Comparison of ENCODE assay signal across 8 cellular contexts in the genomic region with DNA sequence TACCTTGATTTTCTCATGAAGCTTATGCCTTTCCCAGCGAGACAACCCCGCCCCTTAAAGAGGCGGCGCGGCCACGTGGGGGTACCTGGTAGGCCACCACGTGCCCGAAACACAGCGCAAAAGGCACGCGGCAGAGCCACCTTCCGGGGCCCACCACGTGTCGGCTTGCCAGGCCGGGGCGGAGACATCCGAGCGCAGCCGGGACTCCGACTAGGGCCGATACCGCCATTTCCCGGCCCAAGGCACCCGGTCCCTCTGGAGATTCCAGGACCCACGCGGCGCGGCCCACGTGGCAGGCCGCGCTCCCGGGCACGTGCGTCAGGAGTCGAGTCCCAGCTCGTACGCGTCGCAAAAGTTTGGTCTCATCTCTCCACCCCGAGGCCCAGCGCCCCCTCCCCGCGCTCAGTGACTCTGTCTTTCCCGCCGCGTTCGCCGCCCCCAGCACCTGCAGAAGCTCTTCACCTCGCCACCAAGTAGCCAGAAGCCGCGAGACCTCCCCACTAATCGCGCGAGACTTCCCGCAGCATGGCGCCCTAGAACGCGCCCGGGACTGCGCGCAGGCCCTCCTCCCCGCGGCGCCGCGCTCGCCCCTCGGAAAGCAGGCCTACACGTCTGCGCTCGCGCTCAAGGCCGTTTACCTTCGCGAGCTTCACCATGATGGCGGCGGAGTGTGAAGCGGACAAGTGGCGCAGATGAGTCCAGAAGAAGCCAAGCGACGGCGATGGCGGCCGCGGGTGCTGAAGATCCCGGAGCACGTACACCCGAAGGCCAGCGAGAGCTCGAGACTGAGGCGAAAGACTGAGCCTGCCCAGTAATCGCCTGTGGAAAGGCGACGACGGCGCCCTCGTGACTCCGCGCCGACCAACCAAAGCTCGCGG. TPM values are rescaled to one million over a fixed set of nuclear protein-coding genes. Genes with fewer than 3 reads are reported as not detected.
A peak's percentile ranks its signal among the peaks of the same experiment; 100 is the strongest.
DNase-seq lines count a peak whose midpoint lies in the region; ATAC-seq, FAIRE-seq and TF ChIP-seq lines count a peak whose summit lies in the region.

A gene with protein sequence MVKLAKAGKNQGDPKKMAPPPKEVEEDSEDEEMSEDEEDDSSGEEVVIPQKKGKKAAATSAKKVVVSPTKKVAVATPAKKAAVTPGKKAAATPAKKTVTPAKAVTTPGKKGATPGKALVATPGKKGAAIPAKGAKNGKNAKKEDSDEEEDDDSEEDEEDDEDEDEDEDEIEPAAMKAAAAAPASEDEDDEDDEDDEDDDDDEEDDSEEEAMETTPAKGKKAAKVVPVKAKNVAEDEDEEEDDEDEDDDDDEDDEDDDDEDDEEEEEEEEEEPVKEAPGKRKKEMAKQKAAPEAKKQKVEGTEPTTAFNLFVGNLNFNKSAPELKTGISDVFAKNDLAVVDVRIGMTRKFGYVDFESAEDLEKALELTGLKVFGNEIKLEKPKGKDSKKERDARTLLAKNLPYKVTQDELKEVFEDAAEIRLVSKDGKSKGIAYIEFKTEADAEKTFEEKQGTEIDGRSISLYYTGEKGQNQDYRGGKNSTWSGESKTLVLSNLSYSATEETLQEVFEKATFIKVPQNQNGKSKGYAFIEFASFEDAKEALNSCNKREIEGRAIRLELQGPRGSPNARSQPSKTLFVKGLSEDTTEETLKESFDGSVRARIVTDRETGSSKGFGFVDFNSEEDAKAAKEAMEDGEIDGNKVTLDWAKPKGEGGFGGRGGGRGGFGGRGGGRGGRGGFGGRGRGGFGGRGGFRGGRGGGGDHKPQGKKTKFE (minus strand): TSS at position 787 of the 878 bp plus-strand sequence. CDS start 131 bp downstream, at position 656.

- H3K9me3 ChIP-seq in adrenal gland (replicated peaks in 1 of 3) (no peaks in the 10 kb centered on the region), right atrium auricular region (no peaks in the 10 kb centered on the region)

- intact Hi-C loops in adrenal gland (cut with DNase I) = no loop called here

- TF ChIP-seq POLR2A in GM12891 (IDR thresholded peaks at IDR 0.05; ENCODE audit: low read depth, low read length) (peak; percentile 99), adrenal gland (IDR thresholded peaks at IDR 0.05) (peak; percentile 98 to 99)

- peak; percentile 88 for ATAC-seq in HG02763 (IDR thresholded peaks at IDR 0.05; ENCODE audit: unreplicated experiment)

- no peak for FAIRE-seq in GM12891 (lab: Jason Lieb, UNC)

- TF ChIP-seq CTCF in adrenal gland (IDR thresholded peaks at IDR 0.05) = no peak
- no peak for TF ChIP-seq CTCF in right atrium auricular region (IDR thresholded peaks at IDR 0.05)
- no peak for TF ChIP-seq CTCF in retinal pigment epithelial cell (conservative IDR thresholded peaks at IDR 0.05; ENCODE audit: low read depth, low read length)

- H3K4me1 ChIP-seq in adrenal gland (replicated peaks in 1 of 2) (peaks cover 12 to 26% of the 10 kb centered on the region in 2 donors), right atrium auricular region (peaks cover 0 to 32% of the 10 kb centered on the region in 2 donors)

- H3K4me3 ChIP-seq in adrenal gland (peak within 1 kb of the TSS; percentile 85 to 98 (median 92)), right atrium auricular region (peak within 1 kb of the TSS; percentile 80 to 89), retinal pigment epithelial cell (ENCODE audit: low read length) (peak within 1 kb of the TSS; percentile 99)

- peaks cover 0 to 42% of the 10 kb centered on the region in 2 donors for H3K36me3 ChIP-seq in adrenal gland (replicated peaks in 1 of 2)
- peaks cover 39% of the 10 kb centered on the region for H3K36me3 ChIP-seq in right atrium auricular region

- DNase-seq in GM12891 (ENCODE audit: insufficient read length, low spot score) = peak; percentile 66
- DNase-seq in NCI-H1417 treated with DMSO at 0.1 percent for 48 hours (lab: John Stamatoyannopoulos, UW) = peak; percentile 89
- DNase-seq in T-helper 1 cell = peak; percentile 78 to 98 (median 84)
- peak; percentile 77 to 92 (median 87) for DNase-seq in adrenal gland
- DNase-seq in right atrium auricular region (ENCODE audit: low spot score) = no peak
- peak; percentile 95 for DNase-seq in retinal pigment epithelial cell (ENCODE audit: low read depth)
- no peak for DNase-seq in inferior parietal cortex (ENCODE audit: extremely low spot score)

- 0% methylated on average over 20 to 102 of the region's 102 CpGs for WGBS in adrenal gland, 4 donors

- H3K27me3 ChIP-seq in adrenal gland = no peaks in the 10 kb centered on the region
- H3K27me3 ChIP-seq in right atrium auricular region = no peaks in the 10 kb centered on the region

- peak within 1 kb of the TSS; percentile 97 to 100 (median 99) for H3K27ac ChIP-seq in adrenal gland
- H3K27ac ChIP-seq in right atrium auricular region = peak within 1 kb of the TSS; percentile 98 to 99

TF ChIP-seq in GM12891, 5 proteins besides CTCF, POLR2A, EP300 and RAD21:
- TF ChIP-seq POLR2AphosphoS5 (IDR thresholded peaks at IDR 0.05; ENCODE audit: low read depth, low read length) (peak; percentile 99), TAF1 (IDR thresholded peaks at IDR 0.05; ENCODE audit: low read depth, low read length) (peak; percentile 98), POU2F2 (IDR thresholded peaks at IDR 0.05; ENCODE audit: low read depth, low read length) (peak; percentile 84), SPI1 (IDR thresholded peaks at IDR 0.05; ENCODE audit: low read depth, low read length) (no peak), PAX5 (IDR thresholded peaks at IDR 0.05; ENCODE audit: insufficient read depth, low read length, severe bottlenecking) (no peak)

RNA-seq across cellular contexts. Expression of the gene that starts here (rescaled TPM):
- polyA plus RNA-seq in GM12891 (2012; ENCODE audit: low read depth, missing spikeins) = 341 TPM
- 100 to 1,000 TPM in 5 of 8 donors, 10 to 100 TPM in 3; 70.6 to 606 (median 251) TPM for total RNA-seq in adrenal gland
- polyA plus RNA-seq in adrenal gland = 1,000 to 10,000 TPM in 1 of 3 donors, 100 to 1,000 TPM in 2; 121 to 1,227 (median 208) TPM
- total RNA-seq in right atrium auricular region = 10 to 100 TPM; 73.5 to 85.8 TPM

Comparison
In these comparisons a context has a peak if more than half of its experiments do, and no peak if none do; other contexts are left out.
1. DNase-seq: peak in GM12891 (single experiment), NCI-H1417 treated with DMSO at 0.1 percent for 48 hours (single experiment), T-helper 1 cell (5 of 5), adrenal gland (7 of 7) and retinal pigment epithelial cell (single experiment); none in right atrium auricular region (single experiment) and inferior parietal cortex (single experiment).
2. Peak in every context shown above with its lines, with median percentiles within 50 percentile points of each other: H3K4me3 ChIP-seq.